1 cellular context compared by ENCODE assay signal in the genomic region with DNA sequence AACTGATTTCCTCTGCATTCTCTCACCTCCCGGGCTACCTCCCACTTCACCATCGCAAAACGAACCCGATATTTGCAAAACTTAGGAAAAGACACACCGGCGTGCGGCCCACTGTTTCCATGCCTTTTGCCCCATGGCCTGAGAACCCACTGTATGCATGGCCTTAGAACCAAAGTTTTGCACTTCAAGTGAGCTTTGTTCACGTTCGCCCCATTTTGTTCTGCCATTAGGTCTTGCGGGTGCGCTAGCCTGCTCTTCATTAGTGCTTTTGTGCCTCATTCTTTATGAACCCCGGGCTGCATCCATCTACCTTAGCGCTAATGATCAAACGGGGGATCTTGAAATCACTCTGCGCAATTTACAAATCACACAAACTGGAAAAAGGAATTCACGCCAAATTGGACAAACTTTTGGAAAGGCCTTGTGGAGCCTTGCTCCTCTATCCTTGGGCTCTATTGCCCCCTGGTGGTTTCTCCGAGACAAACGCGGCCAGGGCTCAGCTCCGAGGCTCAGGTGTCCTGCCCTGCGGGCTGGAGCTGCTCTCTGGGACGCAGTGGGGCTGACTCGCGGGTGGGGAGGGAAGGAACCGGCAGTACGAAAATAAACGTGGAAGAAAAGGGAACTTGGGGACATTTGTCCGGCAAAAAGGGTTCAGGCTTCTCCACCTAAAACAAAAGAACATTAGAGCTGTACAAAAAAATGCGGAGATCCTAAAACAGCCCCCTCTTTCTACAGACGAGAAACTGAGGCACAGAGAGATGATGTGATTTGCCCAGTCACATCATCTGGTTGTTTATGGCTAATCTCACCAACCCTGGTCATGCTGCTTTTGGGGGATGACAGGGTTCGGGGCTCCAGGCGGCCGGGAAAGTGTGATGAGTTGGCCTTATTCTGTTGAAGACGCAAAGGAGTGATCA.
TF ChIP-seq lines count a peak whose summit lies in the region.

No MANE protein-coding gene starts in this region.

TF ChIP-seq in H1, 55 proteins besides CTCF, POLR2A, EP300 and RAD21 (continued from another document):
- TF ChIP-seq, protein P1, sequence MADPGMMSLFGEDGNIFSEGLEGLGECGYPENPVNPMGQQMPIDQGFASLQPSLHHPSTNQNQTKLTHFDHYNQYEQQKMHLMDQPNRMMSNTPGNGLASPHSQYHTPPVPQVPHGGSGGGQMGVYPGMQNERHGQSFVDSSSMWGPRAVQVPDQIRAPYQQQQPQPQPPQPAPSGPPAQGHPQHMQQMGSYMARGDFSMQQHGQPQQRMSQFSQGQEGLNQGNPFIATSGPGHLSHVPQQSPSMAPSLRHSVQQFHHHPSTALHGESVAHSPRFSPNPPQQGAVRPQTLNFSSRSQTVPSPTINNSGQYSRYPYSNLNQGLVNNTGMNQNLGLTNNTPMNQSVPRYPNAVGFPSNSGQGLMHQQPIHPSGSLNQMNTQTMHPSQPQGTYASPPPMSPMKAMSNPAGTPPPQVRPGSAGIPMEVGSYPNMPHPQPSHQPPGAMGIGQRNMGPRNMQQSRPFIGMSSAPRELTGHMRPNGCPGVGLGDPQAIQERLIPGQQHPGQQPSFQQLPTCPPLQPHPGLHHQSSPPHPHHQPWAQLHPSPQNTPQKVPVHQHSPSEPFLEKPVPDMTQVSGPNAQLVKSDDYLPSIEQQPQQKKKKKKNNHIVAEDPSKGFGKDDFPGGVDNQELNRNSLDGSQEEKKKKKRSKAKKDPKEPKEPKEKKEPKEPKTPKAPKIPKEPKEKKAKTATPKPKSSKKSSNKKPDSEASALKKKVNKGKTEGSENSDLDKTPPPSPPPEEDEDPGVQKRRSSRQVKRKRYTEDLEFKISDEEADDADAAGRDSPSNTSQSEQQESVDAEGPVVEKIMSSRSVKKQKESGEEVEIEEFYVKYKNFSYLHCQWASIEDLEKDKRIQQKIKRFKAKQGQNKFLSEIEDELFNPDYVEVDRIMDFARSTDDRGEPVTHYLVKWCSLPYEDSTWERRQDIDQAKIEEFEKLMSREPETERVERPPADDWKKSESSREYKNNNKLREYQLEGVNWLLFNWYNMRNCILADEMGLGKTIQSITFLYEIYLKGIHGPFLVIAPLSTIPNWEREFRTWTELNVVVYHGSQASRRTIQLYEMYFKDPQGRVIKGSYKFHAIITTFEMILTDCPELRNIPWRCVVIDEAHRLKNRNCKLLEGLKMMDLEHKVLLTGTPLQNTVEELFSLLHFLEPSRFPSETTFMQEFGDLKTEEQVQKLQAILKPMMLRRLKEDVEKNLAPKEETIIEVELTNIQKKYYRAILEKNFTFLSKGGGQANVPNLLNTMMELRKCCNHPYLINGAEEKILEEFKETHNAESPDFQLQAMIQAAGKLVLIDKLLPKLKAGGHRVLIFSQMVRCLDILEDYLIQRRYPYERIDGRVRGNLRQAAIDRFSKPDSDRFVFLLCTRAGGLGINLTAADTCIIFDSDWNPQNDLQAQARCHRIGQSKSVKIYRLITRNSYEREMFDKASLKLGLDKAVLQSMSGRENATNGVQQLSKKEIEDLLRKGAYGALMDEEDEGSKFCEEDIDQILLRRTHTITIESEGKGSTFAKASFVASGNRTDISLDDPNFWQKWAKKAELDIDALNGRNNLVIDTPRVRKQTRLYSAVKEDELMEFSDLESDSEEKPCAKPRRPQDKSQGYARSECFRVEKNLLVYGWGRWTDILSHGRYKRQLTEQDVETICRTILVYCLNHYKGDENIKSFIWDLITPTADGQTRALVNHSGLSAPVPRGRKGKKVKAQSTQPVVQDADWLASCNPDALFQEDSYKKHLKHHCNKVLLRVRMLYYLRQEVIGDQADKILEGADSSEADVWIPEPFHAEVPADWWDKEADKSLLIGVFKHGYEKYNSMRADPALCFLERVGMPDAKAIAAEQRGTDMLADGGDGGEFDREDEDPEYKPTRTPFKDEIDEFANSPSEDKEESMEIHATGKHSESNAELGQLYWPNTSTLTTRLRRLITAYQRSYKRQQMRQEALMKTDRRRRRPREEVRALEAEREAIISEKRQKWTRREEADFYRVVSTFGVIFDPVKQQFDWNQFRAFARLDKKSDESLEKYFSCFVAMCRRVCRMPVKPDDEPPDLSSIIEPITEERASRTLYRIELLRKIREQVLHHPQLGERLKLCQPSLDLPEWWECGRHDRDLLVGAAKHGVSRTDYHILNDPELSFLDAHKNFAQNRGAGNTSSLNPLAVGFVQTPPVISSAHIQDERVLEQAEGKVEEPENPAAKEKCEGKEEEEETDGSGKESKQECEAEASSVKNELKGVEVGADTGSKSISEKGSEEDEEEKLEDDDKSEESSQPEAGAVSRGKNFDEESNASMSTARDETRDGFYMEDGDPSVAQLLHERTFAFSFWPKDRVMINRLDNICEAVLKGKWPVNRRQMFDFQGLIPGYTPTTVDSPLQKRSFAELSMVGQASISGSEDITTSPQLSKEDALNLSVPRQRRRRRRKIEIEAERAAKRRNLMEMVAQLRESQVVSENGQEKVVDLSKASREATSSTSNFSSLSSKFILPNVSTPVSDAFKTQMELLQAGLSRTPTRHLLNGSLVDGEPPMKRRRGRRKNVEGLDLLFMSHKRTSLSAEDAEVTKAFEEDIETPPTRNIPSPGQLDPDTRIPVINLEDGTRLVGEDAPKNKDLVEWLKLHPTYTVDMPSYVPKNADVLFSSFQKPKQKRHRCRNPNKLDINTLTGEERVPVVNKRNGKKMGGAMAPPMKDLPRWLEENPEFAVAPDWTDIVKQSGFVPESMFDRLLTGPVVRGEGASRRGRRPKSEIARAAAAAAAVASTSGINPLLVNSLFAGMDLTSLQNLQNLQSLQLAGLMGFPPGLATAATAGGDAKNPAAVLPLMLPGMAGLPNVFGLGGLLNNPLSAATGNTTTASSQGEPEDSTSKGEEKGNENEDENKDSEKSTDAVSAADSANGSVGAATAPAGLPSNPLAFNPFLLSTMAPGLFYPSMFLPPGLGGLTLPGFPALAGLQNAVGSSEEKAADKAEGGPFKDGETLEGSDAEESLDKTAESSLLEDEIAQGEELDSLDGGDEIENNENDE (IDR thresholded peaks at IDR 0.05; ENCODE audit: insufficient replicate concordance, low read length): no peak
- no peak for TF ChIP-seq POU5F1 (IDR thresholded peaks at IDR 0.05; ENCODE audit: low read depth, low read length)
- TF ChIP-seq EGR1 (IDR thresholded peaks at IDR 0.05; ENCODE audit: borderline replicate concordance, low read depth, low read length): no peak
- no peak for TF ChIP-seq RFX5 (IDR thresholded peaks at IDR 0.05; ENCODE audit: borderline replicate concordance, low read depth, low read length)
- peak; percentile 41; the same call in 1 of the 2 replicates for TF ChIP-seq BACH1 (IDR thresholded peaks at IDR 0.05; ENCODE audit: low read length)
- TF ChIP-seq CREB1 (IDR thresholded peaks at IDR 0.05): no peak
- no peak for TF ChIP-seq ASH2L (IDR thresholded peaks at IDR 0.05; ENCODE audit: low read length)
- TF ChIP-seq GTF2F1 (IDR thresholded peaks at IDR 0.05; ENCODE audit: borderline replicate concordance, low read depth, low read length): no peak
- TF ChIP-seq, protein P2, sequence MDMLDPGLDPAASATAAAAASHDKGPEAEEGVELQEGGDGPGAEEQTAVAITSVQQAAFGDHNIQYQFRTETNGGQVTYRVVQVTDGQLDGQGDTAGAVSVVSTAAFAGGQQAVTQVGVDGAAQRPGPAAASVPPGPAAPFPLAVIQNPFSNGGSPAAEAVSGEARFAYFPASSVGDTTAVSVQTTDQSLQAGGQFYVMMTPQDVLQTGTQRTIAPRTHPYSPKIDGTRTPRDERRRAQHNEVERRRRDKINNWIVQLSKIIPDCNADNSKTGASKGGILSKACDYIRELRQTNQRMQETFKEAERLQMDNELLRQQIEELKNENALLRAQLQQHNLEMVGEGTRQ (IDR thresholded peaks at IDR 0.05; ENCODE audit: low read length): no peak; the same call in 1 of the 2 replicates
- TF ChIP-seq TAF7 (optimal IDR thresholded peaks at IDR 0.05; ENCODE audit: borderline replicate concordance, low read depth, low read length): no peak
- TF ChIP-seq SUZ12 (IDR thresholded peaks at IDR 0.05; ENCODE audit: low read length): no peak
- no peak for TF ChIP-seq BRCA1 (IDR thresholded peaks at IDR 0.05; ENCODE audit: low read depth, low read length)
- no peak for TF ChIP-seq POLR2AphosphoS5 (IDR thresholded peaks at IDR 0.05; ENCODE audit: low read depth, low read length)
- no peak for TF ChIP-seq JUND (IDR thresholded peaks at IDR 0.05; ENCODE audit: low read length)
- TF ChIP-seq TEAD4 (IDR thresholded peaks at IDR 0.05; ENCODE audit: low read depth, low read length): no peak
- TF ChIP-seq HDAC2 (IDR thresholded peaks at IDR 0.05; ENCODE audit: borderline replicate concordance in 1 of 2, low read depth in 2 of 2, low read length in 2 of 2): peak in 1 of 2 experiments; percentile 63; a peak in 1 of 4 replicates
- 0 out of 2 replicates have a peak, but pooled peaks have one; percentile 36 for TF ChIP-seq KDM5A (IDR thresholded peaks at IDR 0.05; ENCODE audit: low read length)
- TF ChIP-seq SP4 (IDR thresholded peaks at IDR 0.05; ENCODE audit: low read length): no peak
- TF ChIP-seq, protein P3, sequence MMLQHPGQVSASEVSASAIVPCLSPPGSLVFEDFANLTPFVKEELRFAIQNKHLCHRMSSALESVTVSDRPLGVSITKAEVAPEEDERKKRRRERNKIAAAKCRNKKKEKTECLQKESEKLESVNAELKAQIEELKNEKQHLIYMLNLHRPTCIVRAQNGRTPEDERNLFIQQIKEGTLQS (IDR thresholded peaks at IDR 0.05; ENCODE audit: insufficient read depth, low read depth, low read length): no peak
- TF ChIP-seq HDAC6 (IDR thresholded peaks at IDR 0.05; ENCODE audit: low read depth, low read length): no peak
- no peak for TF ChIP-seq TAF1 (IDR thresholded peaks at IDR 0.05; ENCODE audit: low read depth, low read length)
